Comparison of ENCODE assay signal across 13 cellular contexts in genomic region chr3:108472011-108472591, GRCh38. TPM values are rescaled to one million over a fixed set of nuclear protein-coding genes. Genes with fewer than 3 reads are reported as not detected.
DNase-seq lines count a peak whose midpoint lies in the region; ATAC-seq, FAIRE-seq and TF ChIP-seq lines count a peak whose summit lies in the region.
"Had no signal": no experiment of that assay in that cellular context is flagged by ENCODE, and none has a peak within 500 bp of the region (broad histone marks: within the 10 kb centered on the region; RNA-seq: fewer than 3 reads in every experiment).

No MANE protein-coding gene starts in this region.

- peak; percentile 76 for ATAC-seq in activated CD4-positive, alpha-beta T cell treated with anti-CD3 and anti-CD28 coated beads for 36 hours
- ATAC-seq in GM21390 (IDR thresholded peaks at IDR 0.05; ENCODE audit: unreplicated experiment) (no peak), HG02571 (IDR thresholded peaks at IDR 0.05; ENCODE audit: unreplicated experiment) (no peak)
- ATAC-seq: upper lobe of right lung had no signal

- H3K4me3 Mint-ChIP-seq in activated CD4-positive, alpha-beta T cell treated with anti-CD3 and anti-CD28 coated beads for 36 hours = no peak overlapping the region

- H3K36me3 ChIP-seq in endothelial cell of umbilical vein (ENCODE audit: control insufficient read depth in 2 of 2, extremely low read depth in 1 of 2, insufficient read depth in 2 of 2, low read length in 2 of 2) (no peaks in the 10 kb centered on the region), small intestine (ENCODE audit: control insufficient read depth in 2 of 2, insufficient read depth in 2 of 2, low read length in 2 of 2) (no peaks in the 10 kb centered on the region)
- H3K36me3 ChIP-seq: BLaER1, upper lobe of right lung had no signal

- H3K36me3 Mint-ChIP-seq in activated CD4-positive, alpha-beta T cell treated with anti-CD3 and anti-CD28 coated beads for 36 hours (ENCODE audit: low read depth) = no peaks in the 10 kb centered on the region

- peak overlapping the region; percentile 94 for H2AFZ ChIP-seq in endothelial cell of umbilical vein (ENCODE audit: low read depth, low read length)

- WGBS in small intestine, 3 donors = 42 to 65% (median 58%) methylated on average over 5 of the region's 5 CpGs

- DNase-seq in activated CD4-positive, alpha-beta T cell treated with anti-CD3 and anti-CD28 coated beads for 36 hours = no peak
- DNase-seq in activated CD4-positive, alpha-beta T cell treated with anti-CD3 and anti-CD28 coated beads for 4 hours = no peak
- peak; percentile 61 for DNase-seq in NCI-H69 (lab: John Stamatoyannopoulos, UW)
- DNase-seq in endothelial cell of umbilical vein (ENCODE audit: low read depth, low spot score) = peak; percentile 78
- peak; percentile 15 for DNase-seq in small intestine
- no peak for DNase-seq in GM10266 (ENCODE audit: extremely low spot score)
- DNase-seq: activated naive CD4-positive, alpha-beta T cell treated with Interleukin-2 at 50 U/mL for 16 hours; upper lobe of right lung had no signal

- TF ChIP-seq POLR2A in endothelial cell of umbilical vein (IDR thresholded peaks at IDR 0.05; ENCODE audit: low read depth, low read length) = no peak

- POLR2A ChIA-PET in activated CD4-positive, alpha-beta T cell treated with anti-CD3 and anti-CD28 coated beads for 36 hours (lab: Charles Lee) = no interaction called here
- POLR2A ChIA-PET in endothelial cell of umbilical vein (lab: Charles Lee) = no interaction called here

- no peaks in the 10 kb centered on the region for H3K27me3 ChIP-seq in endothelial cell of umbilical vein (ENCODE audit: control insufficient read depth in 2 of 2, insufficient read depth in 2 of 2, low read length in 2 of 2)
- H3K27me3 ChIP-seq in small intestine (ENCODE audit: control insufficient read depth in 2 of 2, insufficient read depth in 2 of 2, low read length in 2 of 2) = no peaks in the 10 kb centered on the region
- H3K27me3 ChIP-seq: BLaER1, upper lobe of right lung had no signal

- H3K9me3 ChIP-seq in endothelial cell of umbilical vein (replicated peaks; ENCODE audit: control insufficient read depth, insufficient read depth, low read length) (no peaks in the 10 kb centered on the region), small intestine (ENCODE audit: control insufficient read depth, low read depth) (no peaks in the 10 kb centered on the region)
- H3K9me3 ChIP-seq: BLaER1, upper lobe of right lung had no signal

- dilution Hi-C loops in endothelial cell of umbilical vein (cut with MboI; ENCODE audit: extremely low pct_ligation_motif_present, low sequenced_read_pairs) = no loop called here

- no peaks in the 10 kb centered on the region for H3K79me2 ChIP-seq in endothelial cell of umbilical vein (ENCODE audit: control insufficient read depth, insufficient read depth, low read length)

- H3K27ac ChIP-seq in endothelial cell of umbilical vein (ENCODE audit: insufficient read depth, low read depth, low read length) (peak overlapping the region; percentile 81), small intestine (ENCODE audit: low read depth in 1 of 2, low read length in 1 of 2) (no peak overlapping the region)
- H3K27ac ChIP-seq: BLaER1, SK-N-MC, skin epidermis, upper lobe of right lung had no signal

- H3K27ac Mint-ChIP-seq in activated CD4-positive, alpha-beta T cell treated with anti-CD3 and anti-CD28 coated beads for 36 hours = no peak overlapping the region

- intact Hi-C loops in activated CD4-positive, alpha-beta T cell treated with anti-CD3 and anti-CD28 coated beads for 36 hours (cut with DNase I, micrococcal nuclease) = loop anchor here (10.0 kb wide), 1 partner anchor 797 kb away; no protein-coding TSS in a partner anchor
- intact Hi-C loops in endothelial cell of umbilical vein (cut with micrococcal nuclease) = loop anchor here (10.0 kb wide), 1 partner anchor 127 kb away; no protein-coding TSS in a partner anchor

- FAIRE-seq in endothelial cell of umbilical vein (lab: Jason Lieb, UNC) (peak; percentile 86), small intestine (lab: Jason Lieb, UNC) (no peak)

- TSS peak; percentile 87 for BruUV-seq in endothelial cell of umbilical vein (replicated peaks; lab: Mats Ljungman, UMichigan)

- H3K27me3 Mint-ChIP-seq in activated CD4-positive, alpha-beta T cell treated with anti-CD3 and anti-CD28 coated beads for 36 hours = no peaks in the 10 kb centered on the region

- TF ChIP-seq CTCF in endothelial cell of umbilical vein (IDR thresholded peaks at IDR 0.05; ENCODE audit: extremely low read depth in 1 of 2, insufficient read depth in 1 of 2, low read depth in 1 of 2, low read length in 2 of 2) (no peak), GM10266 (IDR thresholded peaks at IDR 0.05; ENCODE audit: control insufficient read depth, insufficient read depth, low read depth, missing control alignments) (no peak)

- H3K9me1 ChIP-seq in endothelial cell of umbilical vein (replicated peaks; ENCODE audit: control insufficient read depth, extremely low read depth, insufficient read depth, low read length) = no peaks in the 10 kb centered on the region

- CTCF ChIA-PET in activated CD4-positive, alpha-beta T cell treated with anti-CD3 and anti-CD28 coated beads for 36 hours (lab: Charles Lee) = interaction anchor here (1.0 kb wide), 1 partner anchor 34 kb away, joined by 3 read pairs; no protein-coding TSS in a partner anchor
- CTCF ChIA-PET in endothelial cell of umbilical vein (lab: Charles Lee) = interaction anchor here (0.7 to 1.5 kb wide), 4 partner anchors 12 to 65 kb away, joined by 3 to 4 read pairs (median 3); no protein-coding TSS in a partner anchor

- peaks cover 5% of the 10 kb centered on the region for H3K4me1 Mint-ChIP-seq in activated CD4-positive, alpha-beta T cell treated with anti-CD3 and anti-CD28 coated beads for 36 hours

- peak overlapping the region; percentile 87 for H3K4me2 ChIP-seq in endothelial cell of umbilical vein (ENCODE audit: insufficient read depth, low read length)
- H3K4me2 ChIP-seq: BLaER1 had no signal

- H4K20me1 ChIP-seq in endothelial cell of umbilical vein (replicated peaks; ENCODE audit: control insufficient read depth, extremely low read depth, insufficient read depth, low read length) = no peaks in the 10 kb centered on the region
- H4K20me1 ChIP-seq: BLaER1 had no signal

- H3K4me1 ChIP-seq in endothelial cell of umbilical vein (ENCODE audit: control insufficient read depth, extremely low read depth, insufficient read depth, low read length) = peaks cover 19% of the 10 kb centered on the region
- H3K4me1 ChIP-seq in small intestine (ENCODE audit: control insufficient read depth in 2 of 2, insufficient read depth in 1 of 2, low read depth in 1 of 2, low read length in 1 of 2) = no peaks in the 10 kb centered on the region
- H3K4me1 ChIP-seq: BLaER1, upper lobe of right lung had no signal

- no peaks in the 10 kb centered on the region for H3K9me3 Mint-ChIP-seq in activated CD4-positive, alpha-beta T cell treated with anti-CD3 and anti-CD28 coated beads for 36 hours (ENCODE audit: low read depth)

- peak overlapping the region; percentile 46 for H3K9ac ChIP-seq in endothelial cell of umbilical vein (replicated peaks; ENCODE audit: extremely low read depth, insufficient read depth, low read length)
- H3K9ac ChIP-seq: BLaER1 had no signal

- H3K4me3 ChIP-seq in endothelial cell of umbilical vein (replicated peaks in 1 of 3; ENCODE audit: insufficient read depth in 1 of 3, low read depth in 1 of 3, low read length in 3 of 3) (no peak overlapping the region), small intestine (ENCODE audit: low read depth in 1 of 2, low read length in 2 of 2) (no peak overlapping the region)
- H3K4me3 ChIP-seq: BLaER1, SK-N-MC, skin epidermis, upper lobe of right lung had no signal

TF ChIP-seq in endothelial cell of umbilical vein, 7 proteins besides CTCF, POLR2A, EP300 and RAD21:
- no peak for TF ChIP-seq MYC (IDR thresholded peaks at IDR 0.05; ENCODE audit: low read depth, low read length)
- TF ChIP-seq POLR2AphosphoS5 (IDR thresholded peaks at IDR 0.05; ENCODE audit: insufficient read depth, low read depth, low read length) = peak; percentile 38
- TF ChIP-seq GATA2 (IDR thresholded peaks at IDR 0.05; ENCODE audit: insufficient read depth, insufficient read length, low read depth, low read length) = peak; percentile 89
- peak; percentile 97 for TF ChIP-seq FOS (IDR thresholded peaks at IDR 0.05; ENCODE audit: borderline replicate concordance, insufficient read depth, low read length)
- no peak for TF ChIP-seq MAX (IDR thresholded peaks at IDR 0.05; ENCODE audit: insufficient read depth, insufficient read length)
- TF ChIP-seq JUN (IDR thresholded peaks at IDR 0.05; ENCODE audit: borderline replicate concordance, insufficient read depth, insufficient read length, low read depth) = peak; percentile 90
- no peak for TF ChIP-seq EZH2 (IDR thresholded peaks at IDR 0.05; ENCODE audit: borderline replicate concordance, low read depth, low read length, severe bottlenecking)

RNA-seq across cellular contexts. Expression of gene MYH15, which starts 38.3 kb away (rescaled TPM):
- under 1 TPM; 0.09 to 0.58 TPM for total RNA-seq in activated CD4-positive, alpha-beta T cell treated with anti-CD3 and anti-CD28 coated beads for 36 hours
- total RNA-seq in endothelial cell of umbilical vein = 0.14 and 0.27 TPM in 2 replicates
- polyA plus RNA-seq in endothelial cell of umbilical vein (not detected in 2 replicates), small intestine (under 1 TPM in 2 of 3 donors, not detected in 1; 0.27 to 0.48 TPM)
- polyA plus RNA-seq in endothelial cell of umbilical vein (2011; cell fraction: cytosol; rRNA removed) = 0.01 and 0.03 TPM in 2 replicates
- polyA plus RNA-seq in endothelial cell of umbilical vein (2011; cell fraction: nucleus; rRNA removed) = 0.14 and 0.26 TPM in 2 replicates
- polyA plus RNA-seq in endothelial cell of umbilical vein (2012) = 0.15 and 0.28 TPM in 2 replicates
- polyA minus RNA-seq in endothelial cell of umbilical vein = not detected in 2 replicates
- not detected for polyA minus RNA-seq in endothelial cell of umbilical vein (2011; cell fraction: cytosol; rRNA and poly(A)+ RNA removed)
- polyA minus RNA-seq in endothelial cell of umbilical vein (2011; cell fraction: nucleus; rRNA and poly(A)+ RNA removed) = 0.14 and 0.24 TPM in 2 replicates

Comparison
In these comparisons a context has a peak if more than half of its experiments do, and no peak if none do; other contexts are left out.
1. DNase-seq: peak in NCI-H69 (single experiment), endothelial cell of umbilical vein (single experiment) and small intestine (single experiment); none in activated CD4-positive, alpha-beta T cell treated with anti-CD3 and anti-CD28 coated beads for 36 hours (single experiment), activated CD4-positive, alpha-beta T cell treated with anti-CD3 and anti-CD28 coated beads for 4 hours (0 of 2) and GM10266 (single experiment).